In genomic region chr12:125056306-125056705, GRCh38 we compare ENCODE assay signal across 2 cellular contexts.
TF ChIP-seq lines count a peak whose summit lies in the region.

No MANE protein-coding gene starts in this region.

TF ChIP-seq in HepG2, 621 proteins besides CTCF, POLR2A, EP300 and RAD21:
- TF ChIP-seq ZNF253 (CRISPR knock-in tag; IDR thresholded peaks at IDR 0.05; ENCODE audit: borderline replicate concordance), result no peak
- no peak for TF ChIP-seq SRY (CRISPR knock-in tag; IDR thresholded peaks at IDR 0.05)
- TF ChIP-seq, protein P1, sequence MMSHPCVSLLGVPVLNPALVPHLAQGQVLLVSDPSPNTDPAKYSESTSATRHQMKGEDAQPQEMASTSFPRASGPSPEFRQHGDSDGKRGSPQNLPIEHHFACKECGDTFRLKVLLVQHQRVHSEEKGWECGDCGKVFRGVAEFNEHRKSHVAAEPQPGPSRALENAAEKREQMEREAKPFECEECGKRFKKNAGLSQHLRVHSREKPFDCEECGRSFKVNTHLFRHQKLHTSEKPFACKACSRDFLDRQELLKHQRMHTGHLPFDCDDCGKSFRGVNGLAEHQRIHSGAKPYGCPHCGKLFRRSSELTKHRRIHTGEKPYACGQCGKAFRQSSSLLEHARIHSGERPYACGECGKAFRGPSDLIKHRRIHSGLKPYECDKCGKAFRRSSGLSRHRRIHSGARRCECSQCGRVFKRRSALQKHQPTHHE (CRISPR knock-in tag; IDR thresholded peaks at IDR 0.05; ENCODE audit: borderline replicate concordance), result no peak
- TF ChIP-seq, protein P2, sequence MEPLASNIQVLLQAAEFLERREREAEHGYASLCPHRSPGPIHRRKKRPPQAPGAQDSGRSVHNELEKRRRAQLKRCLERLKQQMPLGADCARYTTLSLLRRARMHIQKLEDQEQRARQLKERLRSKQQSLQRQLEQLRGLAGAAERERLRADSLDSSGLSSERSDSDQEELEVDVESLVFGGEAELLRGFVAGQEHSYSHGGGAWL (CRISPR knock-in tag; IDR thresholded peaks at IDR 0.05), result no peak
- no peak for TF ChIP-seq ZBTB7A (CRISPR knock-in tag; IDR thresholded peaks at IDR 0.05)
- no peak for TF ChIP-seq CERS6 (CRISPR knock-in tag; IDR thresholded peaks at IDR 0.05)
- no peak for TF ChIP-seq ZSCAN31 (CRISPR knock-in tag; IDR thresholded peaks at IDR 0.05; ENCODE audit: low read depth)
- no peak for TF ChIP-seq EHMT2 (IDR thresholded peaks at IDR 0.05; ENCODE audit: borderline replicate concordance, low read depth, low read length)
- TF ChIP-seq ZNF337 (CRISPR knock-in tag; IDR thresholded peaks at IDR 0.05; ENCODE audit: borderline replicate concordance, low read depth), result no peak

TF ChIP-seq in H1, 55 proteins besides CTCF, POLR2A, EP300 and RAD21:
- TF ChIP-seq TAF1 (IDR thresholded peaks at IDR 0.05; ENCODE audit: low read depth, low read length) (no peak), SAP30 (IDR thresholded peaks at IDR 0.05; ENCODE audit: insufficient read depth, insufficient replicate concordance, low read length) (no peak)
